In genomic region chr7:102444961-102445673, GRCh38 we compare ENCODE assay signal across 12 cellular contexts. TPM values are rescaled to one million over a fixed set of nuclear protein-coding genes. Genes with fewer than 3 reads are reported as not detected.
DNase-seq lines count a peak whose midpoint lies in the region; ATAC-seq and TF ChIP-seq lines count a peak whose summit lies in the region.
"Had no signal": no experiment of that assay in that cellular context is flagged by ENCODE, and none has a peak within 500 bp of the region (broad histone marks: within the 10 kb centered on the region; RNA-seq: fewer than 3 reads in every experiment).

No MANE protein-coding gene starts in this region.

- no peaks in the 10 kb centered on the region for H3K27me3 ChIP-seq in neutrophil

- DNase-seq in NCI-H82 (lab: John Stamatoyannopoulos, UW), result peak; percentile 14
- no peak for DNase-seq in NCI-H82 treated with DMSO at 0.1 percent for 48 hours (lab: John Stamatoyannopoulos, UW; ENCODE audit: unreplicated experiment)
- DNase-seq in NCI-H2196 treated with DMSO at 0.1 percent for 48 hours (lab: John Stamatoyannopoulos, UW; ENCODE audit: unreplicated experiment), result no peak
- no peak for DNase-seq in CD1c-positive myeloid dendritic cell (ENCODE audit: extremely low spot score)
- DNase-seq: caudate nucleus; PC-3; stimulated activated CD4-positive, alpha-beta T cell treated with anti-CD3 and anti-CD28 coated beads, Interleukin-2, amount 100 ng/mL, for 24 hours had no signal

- peaks cover 28 to 42% of the 10 kb centered on the region in 2 experiments for H3K4me1 ChIP-seq in neutrophil (ENCODE audit: control insufficient read depth in 1 of 2, insufficient read depth in 1 of 2, low read depth in 1 of 2, low read length in 1 of 2)

- peak; percentile 39 for ATAC-seq in GM21619 (IDR thresholded peaks at IDR 0.05; ENCODE audit: unreplicated experiment)
- peak; percentile 23 for ATAC-seq in HG03469 (IDR thresholded peaks at IDR 0.05; ENCODE audit: unreplicated experiment)
- no peak for ATAC-seq in esophagus mucosa
- ATAC-seq: PC-3 had no signal

- H3K9me3 ChIP-seq in neutrophil, result no peaks in the 10 kb centered on the region

- no peak for TF ChIP-seq CTCF in neutrophil (IDR thresholded peaks at IDR 0.05)

- peaks cover 83% of the 10 kb centered on the region for H3K36me3 ChIP-seq in neutrophil

- peak overlapping the region; percentile 83 for H3K27ac ChIP-seq in neutrophil
- H3K27ac ChIP-seq: 22Rv1 had no signal

- no peak overlapping the region for H3K4me3 ChIP-seq in neutrophil (ENCODE audit: low read depth in 1 of 2, low read length in 1 of 2)

RNA-seq across cellular contexts. Expression of gene ORAI2, which starts 11.7 kb away (rescaled TPM):
- total RNA-seq in esophagus mucosa, result 3.1 TPM

RNA-seq across cellular contexts. Expression of gene ALKBH4, which starts 19.5 kb away (rescaled TPM):
- total RNA-seq in esophagus mucosa, result 5.7 TPM

RNA-seq across cellular contexts. Expression of gene LRWD1, which starts 19.7 kb away (rescaled TPM):
- total RNA-seq in esophagus mucosa, result 8.7 TPM

RNA-seq across cellular contexts. Expression of gene POLR2J, which starts 33.6 kb away (rescaled TPM):
- total RNA-seq in esophagus mucosa, result 38.5 TPM

RNA-seq across cellular contexts. Expression of gene PRKRIP1, which starts 49.0 kb away (rescaled TPM):
- total RNA-seq in esophagus mucosa, result 9.6 TPM
